25 cellular contexts compared by ENCODE assay signal in genomic region chr6:14015964-14016363, GRCh38.
DNase-seq lines count a peak whose midpoint lies in the region; ATAC-seq and TF ChIP-seq lines count a peak whose summit lies in the region.
"Had no signal": no experiment of that assay in that cellular context is flagged by ENCODE, and none has a peak within 500 bp of the region (broad histone marks: within the 10 kb centered on the region; RNA-seq: fewer than 3 reads in every experiment).

No MANE protein-coding gene starts in this region.

- dilution Hi-C loops in IMR-90 (cut with HindIII; ENCODE audit: low sequenced_read_pairs, unreplicated experiment) = no loop called here

- POLR2A ChIA-PET in IMR-90 (lab: Charles Lee; ENCODE audit: unreplicated experiment) = no interaction called here

- H3K56ac ChIP-seq in IMR-90 (ENCODE audit: extremely low read depth, insufficient read depth, low read length) = no peak overlapping the region

- CTCF ChIA-PET in IMR-90 (lab: Yijun Ruan, JAX) = no interaction called here

- no peak overlapping the region for H2AK9ac ChIP-seq in IMR-90 (replicated peaks; ENCODE audit: low read depth, low read length, poor library complexity)

- H2BK20ac ChIP-seq in IMR-90 (ENCODE audit: low read depth, low read length) = no peak overlapping the region

- H3K4me3 ChIP-seq in GM23338 = no peak overlapping the region
- no peak overlapping the region for H3K4me3 ChIP-seq in IMR-90 (ENCODE audit: insufficient read depth, low read depth, low read length)
- no peak overlapping the region for H3K4me3 ChIP-seq in body of pancreas
- no peak overlapping the region for H3K4me3 ChIP-seq in neural progenitor cell
- H3K4me3 ChIP-seq in SJCRH30 = no peak overlapping the region
- H3K4me3 ChIP-seq: A549; BLaER1 treated with 17β-estradiol and CSF1 and Interleukin-3, amounts not matched to agents 10 nM and 100 nM; GM12878 had no signal

- no peak overlapping the region for H2BK15ac ChIP-seq in IMR-90 (ENCODE audit: low read depth, low read length)

- H3K4me1 ChIP-seq in GM23338 (ENCODE audit: insufficient read depth) = peaks cover 23% of the 10 kb centered on the region
- peaks cover 2% of the 10 kb centered on the region; the same call in 1 of the 2 replicates for H3K4me1 ChIP-seq in IMR-90 (ENCODE audit: control insufficient read depth, insufficient read depth, low read length)
- H3K4me1 ChIP-seq in body of pancreas = peaks cover 26% of the 10 kb centered on the region
- H3K4me1 ChIP-seq in neural progenitor cell = peaks cover 27% of the 10 kb centered on the region
- no peaks in the 10 kb centered on the region for H3K4me1 ChIP-seq in SJCRH30
- H3K4me1 ChIP-seq: A549, BE2C had no signal

- H3K4me3 Mint-ChIP-seq in GM23338 = no peak overlapping the region
- no peak overlapping the region for H3K4me3 Mint-ChIP-seq in neural progenitor cell
- H3K4me3 Mint-ChIP-seq: CD14-positive monocyte; CD4-positive, alpha-beta T cell; CD8-positive, alpha-beta memory T cell had no signal

- H3K27ac Mint-ChIP-seq in GM23338 (no peak overlapping the region), neural progenitor cell (peak overlapping the region; percentile 29)
- H3K27ac Mint-ChIP-seq: CD4-positive, alpha-beta T cell; CD8-positive, alpha-beta memory T cell had no signal

- H3K27me3 ChIP-seq in GM23338 (ENCODE audit: insufficient read depth) = no peaks in the 10 kb centered on the region
- H3K27me3 ChIP-seq in IMR-90 (ENCODE audit: control insufficient read depth, insufficient read depth, low read length) = peaks cover 4% of the 10 kb centered on the region; the same call in 1 of the 2 replicates
- no peaks in the 10 kb centered on the region for H3K27me3 ChIP-seq in body of pancreas
- H3K27me3 ChIP-seq in neural progenitor cell = peaks cover 22% of the 10 kb centered on the region
- no peaks in the 10 kb centered on the region for H3K27me3 ChIP-seq in SJCRH30
- H3K27me3 ChIP-seq: BE2C; BLaER1 treated with 17β-estradiol and CSF1 and Interleukin-3, amounts not matched to agents 10 nM and 100 nM had no signal

- H3K79me2 ChIP-seq in GM23338 (replicated peaks; ENCODE audit: insufficient read depth) = no peaks in the 10 kb centered on the region
- H3K79me2 ChIP-seq in neural progenitor cell (ENCODE audit: low read depth) = no peaks in the 10 kb centered on the region

- H3F3A ChIP-seq in GM23338 (replicated peaks; ENCODE audit: low read depth) (0 out of 2 replicates have a peak, but pooled peaks cover 2% of the 10 kb centered on the region), neural progenitor cell (ENCODE audit: low read depth) (peaks cover 21% of the 10 kb centered on the region)

- H3K4me1 Mint-ChIP-seq in GM23338 (peaks cover 23% of the 10 kb centered on the region), neural progenitor cell (peaks cover 29% of the 10 kb centered on the region)
- H3K4me1 Mint-ChIP-seq: CD8-positive, alpha-beta memory T cell had no signal

- no peak for DNase-seq in GM23338 (ENCODE audit: low spot score)
- no peak for DNase-seq in IMR-90
- no peak for DNase-seq in body of pancreas
- no peak for DNase-seq in neural progenitor cell (ENCODE audit: low spot score)
- no peak for DNase-seq in Right ventricle myocardium inferior (ENCODE audit: missing footprints)
- DNase-seq in activated CD4-positive, CD25-positive, alpha-beta regulatory T cell (lab: John Stamatoyannopoulos, UW) = no peak
- no peak for DNase-seq in SJCRH30
- DNase-seq: 8988T; ACHN; AML-193; BE2C; CD4-positive, alpha-beta T cell; CD8-positive, alpha-beta memory T cell; DMS 273 treated with DMSO at 0.1 percent for 48 hours; DMS79; EL; GDM1; GOT3; H7 had no signal

- H3K18ac ChIP-seq in IMR-90 (ENCODE audit: low read depth, low read length) = no peak overlapping the region

- peaks cover 8% of the 10 kb centered on the region; the same call in 1 of the 2 replicates for H3K9me2 ChIP-seq in GM23338 (ENCODE audit: insufficient read depth)

- H3K27ac ChIP-seq in GM23338 (ENCODE audit: low read depth) (no peak overlapping the region), IMR-90 (ENCODE audit: insufficient read depth, low read length) (no peak overlapping the region), body of pancreas (peak overlapping the region in 3 of 4 donors; percentile 65 to 77 (median 74)), neural progenitor cell (no peak overlapping the region), SJCRH30 (no peak overlapping the region)
- H3K27ac ChIP-seq: A549; BLaER1 treated with 17β-estradiol and CSF1 and Interleukin-3, amounts not matched to agents 10 nM and 100 nM had no signal

- H3K36me3 Mint-ChIP-seq in GM23338 (ENCODE audit: low read depth) = peaks cover 7% of the 10 kb centered on the region; the same call in 2 of the 3 replicates
- no peaks in the 10 kb centered on the region for H3K36me3 Mint-ChIP-seq in neural progenitor cell
- H3K36me3 Mint-ChIP-seq: CD14-positive monocyte; CD8-positive, alpha-beta memory T cell had no signal

- H3K4me2 ChIP-seq in GM23338 (0 out of 2 replicates have a peak overlapping the region, but pooled peaks have one; percentile 81), IMR-90 (ENCODE audit: low read depth, low read length) (no peak overlapping the region), neural progenitor cell (peak overlapping the region; percentile 74)
- H3K4me2 ChIP-seq: A549; BLaER1 treated with 17β-estradiol and CSF1 and Interleukin-3, amounts not matched to agents 10 nM and 100 nM had no signal

- no peak overlapping the region for H3K9ac ChIP-seq in IMR-90 (ENCODE audit: low read depth, low read length)
- no peak overlapping the region for H3K9ac ChIP-seq in neural progenitor cell
- H3K9ac ChIP-seq: BLaER1 treated with 17β-estradiol and CSF1 and Interleukin-3, amounts not matched to agents 10 nM and 100 nM had no signal

- H4K20me1 ChIP-seq in GM23338 (replicated peaks; ENCODE audit: insufficient read depth) = no peaks in the 10 kb centered on the region
- H4K20me1 ChIP-seq in IMR-90 (ENCODE audit: insufficient read depth, low read length) = no peaks in the 10 kb centered on the region
- H4K20me1 ChIP-seq in neural progenitor cell (ENCODE audit: low read depth) = peaks cover 4% of the 10 kb centered on the region
- H4K20me1 ChIP-seq: BLaER1 treated with 17β-estradiol and CSF1 and Interleukin-3, amounts not matched to agents 10 nM and 100 nM had no signal

- H4K5ac ChIP-seq in IMR-90 (ENCODE audit: low read depth, low read length) = no peak overlapping the region

- no peak overlapping the region for H2BK5ac ChIP-seq in IMR-90 (ENCODE audit: low read depth, low read length, poor library complexity, severe bottlenecking)

- no peak overlapping the region for H2BK120ac ChIP-seq in IMR-90 (ENCODE audit: low read depth, low read length)

- H4K91ac ChIP-seq in IMR-90 (ENCODE audit: insufficient read depth, low read depth, low read length) = peak overlapping the region; percentile 18; the same call in 1 of the 2 replicates

- BruUV-seq in IMR-90 (replicated peaks; lab: Mats Ljungman, UMichigan) = no TSS peak

- in situ Hi-C loops in IMR-90 (cut with MboI; ENCODE audit: low sequenced_read_pairs) = no loop called here

- H3K4ac ChIP-seq in IMR-90 (ENCODE audit: low read depth, low read length) = no peak overlapping the region

- TF ChIP-seq CTCF in GM23338 (conservative IDR thresholded peaks at IDR 0.05; ENCODE audit: low read depth in 2 of 2) (no peak), IMR-90 (conservative IDR thresholded peaks at IDR 0.05; ENCODE audit: low read depth, low read length) (no peak), body of pancreas (IDR thresholded peaks at IDR 0.05) (no peak), neural progenitor cell (IDR thresholded peaks at IDR 0.05) (no peak)

- 68% methylated on average over 2 of the region's 5 CpGs; no CpG with 5 or more reads in 1 of the 2 experiments for WGBS in IMR-90 (ENCODE audit: extremely low coverage in 2 of 2, insufficient read length in 1 of 2), 2 experiments
- WGBS in body of pancreas, 2 donors = 76 to 86% methylated on average over 5 of the region's 5 CpGs

- H3K9me3 ChIP-seq in IMR-90 (ENCODE audit: control insufficient read depth, insufficient read depth, low read length) (peaks cover 10% of the 10 kb centered on the region), body of pancreas (no peaks in the 10 kb centered on the region), neural progenitor cell (ENCODE audit: low read depth) (no peaks in the 10 kb centered on the region), SJCRH30 (replicated peaks) (no peaks in the 10 kb centered on the region)
- H3K9me3 ChIP-seq: A549, BE2C had no signal

- H3K23ac ChIP-seq in IMR-90 (ENCODE audit: low read depth, low read length) = no peak overlapping the region

- no peaks in the 10 kb centered on the region for H3K36me3 ChIP-seq in GM23338 (ENCODE audit: insufficient read depth)
- H3K36me3 ChIP-seq in IMR-90 (ENCODE audit: control insufficient read depth, insufficient read depth, low read length) = no peaks in the 10 kb centered on the region
- no peaks in the 10 kb centered on the region for H3K36me3 ChIP-seq in body of pancreas (replicated peaks in 1 of 2; ENCODE audit: insufficient read depth in 1 of 2, low read depth in 2 of 2)
- no peaks in the 10 kb centered on the region for H3K36me3 ChIP-seq in neural progenitor cell
- no peaks in the 10 kb centered on the region for H3K36me3 ChIP-seq in SJCRH30
- H3K36me3 ChIP-seq: BE2C; BLaER1 treated with 17β-estradiol and CSF1 and Interleukin-3, amounts not matched to agents 10 nM and 100 nM had no signal

- H4K8ac ChIP-seq in IMR-90 (ENCODE audit: low read depth in 2 of 2, low read length in 2 of 2) = no peak overlapping the region

- H2AK5ac ChIP-seq in IMR-90 (ENCODE audit: low read depth, low read length) = no peak overlapping the region

- intact Hi-C loops in IMR-90 (cut with micrococcal nuclease) (no loop called here), body of pancreas (cut with DNase I) (no loop called here), Right ventricle myocardium inferior (cut with DNase I) (no loop called here)

- no peak for ATAC-seq in GM23338
- ATAC-seq in IMR-90 (ENCODE audit: low read depth) = no peak
- no peak for ATAC-seq in body of pancreas
- no peak for ATAC-seq in HG03039 (IDR thresholded peaks at IDR 0.05; ENCODE audit: unreplicated experiment)
- no peak for ATAC-seq in Right ventricle myocardium inferior
- ATAC-seq: A549, GM12878, HCT116 had no signal

- H3K9me1 ChIP-seq in IMR-90 (ENCODE audit: insufficient read depth, low read length) = no peaks in the 10 kb centered on the region

- H3K9me3 Mint-ChIP-seq in GM23338 (peaks cover 15% of the 10 kb centered on the region), neural progenitor cell (peaks cover 2% of the 10 kb centered on the region)
- H3K9me3 Mint-ChIP-seq: CD4-positive, alpha-beta T cell; CD8-positive, alpha-beta memory T cell had no signal

- 0 out of 2 replicates have a peak overlapping the region, but pooled peaks have one; percentile 81 for H2AFZ ChIP-seq in GM23338
- no peak overlapping the region for H2AFZ ChIP-seq in IMR-90 (replicated peaks; ENCODE audit: low read length, poor library complexity)
- no peak overlapping the region for H2AFZ ChIP-seq in neural progenitor cell (replicated peaks)

- no peak for TF ChIP-seq RAD21 in IMR-90 (IDR thresholded peaks at IDR 0.05; ENCODE audit: low read length)

- H3K79me1 ChIP-seq in IMR-90 (ENCODE audit: low read depth in 1 of 2, low read length in 2 of 2) = no peaks in the 10 kb centered on the region

- H3K14ac ChIP-seq in IMR-90 (replicated peaks; ENCODE audit: low read depth, low read length) = no peak overlapping the region

- H3K27me3 Mint-ChIP-seq in GM23338 (ENCODE audit: insufficient read depth, low read depth, poor library complexity) (peaks cover 25% of the 10 kb centered on the region), neural progenitor cell (ENCODE audit: insufficient read depth, low read depth) (peaks cover 6% of the 10 kb centered on the region)

- TF ChIP-seq POLR2A in IMR-90 (IDR thresholded peaks at IDR 0.05; ENCODE audit: low read depth, low read length) (no peak), body of pancreas (IDR thresholded peaks at IDR 0.05) (no peak)

Comparison
In these comparisons a context has a peak if more than half of its experiments do, and no peak if none do; other contexts are left out.
1. H3K27ac ChIP-seq: peak in body of pancreas (3 of 4); none in GM23338 (single experiment), IMR-90 (single experiment), neural progenitor cell (single experiment) and SJCRH30 (single experiment).